28 cellular contexts compared by ENCODE assay signal in genomic region chr15:57348081-57348480, GRCh38.
"Had no signal": no experiment of that assay in that cellular context is flagged by ENCODE, and none has a peak within 500 bp of the region (broad histone marks: within the 10 kb centered on the region; RNA-seq: fewer than 3 reads in every experiment).

No MANE protein-coding gene starts in this region.

- H3K36me3 Mint-ChIP-seq: stimulated activated effector memory CD8-positive, alpha-beta T cell treated with anti-CD3 and anti-CD28 coated beads, Interleukin-12 subunit alpha, Interleukin-12 subunit beta, amount 100 ng/mL, for 72 hours; stimulated activated memory B cell treated with anti-CD40 and anti-IgM and Interleukin-4, amounts not matched to agents 10 μg/mL and 1 μg/mL and 100 μg/mL, for 72 hours; stimulated activated naive B cell treated with anti-CD40 and anti-IgM and Interleukin-4, amounts not matched to agents 10 μg/mL and 1 μg/mL and 100 μg/mL, for 72 hours; type B pancreatic cell had no signal

- H3K9me3 ChIP-seq: suprapubic skin, testis, thyroid gland, tibial artery, tibial nerve, transverse colon, upper lobe of left lung, upper lobe of right lung, uterus, vagina had no signal

- H3K27me3 ChIP-seq: stomach, suprapubic skin, testis, thyroid gland, tibial artery, tibial nerve, transverse colon, upper lobe of left lung, upper lobe of right lung, uterus, vagina had no signal

- H3K9me3 Mint-ChIP-seq: stimulated activated effector memory CD8-positive, alpha-beta T cell treated with anti-CD3 and anti-CD28 coated beads, Interleukin-12 subunit alpha, Interleukin-12 subunit beta, amount 100 ng/mL, for 72 hours; stimulated activated memory B cell treated with anti-CD40 and anti-IgM and Interleukin-4, amounts not matched to agents 10 μg/mL and 1 μg/mL and 100 μg/mL, for 72 hours; stimulated activated naive CD8-positive, alpha-beta T cell treated with anti-CD3 and anti-CD28 coated beads, Interleukin-15, amount 100 ng/mL, for 72 hours; stimulated activated naive CD8-positive, alpha-beta T cell treated with anti-CD3 and anti-CD28 coated beads, Interleukin-15, Interleukin-2, amounts not matched to agents 100 ng/mL and 50 ng/mL, for 24 hours; type B pancreatic cell had no signal

- H3K4me3 Mint-ChIP-seq: stimulated activated effector memory CD8-positive, alpha-beta T cell treated with anti-CD3 and anti-CD28 coated beads, Interleukin-12 subunit alpha, Interleukin-12 subunit beta, amount 100 ng/mL, for 72 hours; stimulated activated memory B cell treated with anti-CD40 and anti-IgM and Interleukin-4, amounts not matched to agents 10 μg/mL and 1 μg/mL and 100 μg/mL, for 72 hours; stimulated activated naive B cell treated with anti-CD40 and anti-IgM and Interleukin-4, amounts not matched to agents 10 μg/mL and 1 μg/mL and 100 μg/mL, for 72 hours; stimulated activated naive CD8-positive, alpha-beta T cell treated with anti-CD3 and anti-CD28 coated beads, Interleukin-15, amount 100 ng/mL, for 72 hours; stimulated activated naive CD8-positive, alpha-beta T cell treated with anti-CD3 and anti-CD28 coated beads, Interleukin-15, Interleukin-2, amounts not matched to agents 100 ng/mL and 50 ng/mL, for 24 hours; type B pancreatic cell had no signal

- DNase-seq: stimulated activated CD4-positive, alpha-beta T cell treated with anti-CD3 and anti-CD28 coated beads, Interleukin-2, amount 100 ng/mL, for 48 hours; stimulated activated CD4-positive, alpha-beta T cell treated with anti-CD3 and anti-CD28 coated beads, Interleukin-4, amount 100 ng/mL, for 1 hour; stimulated activated CD4-positive, alpha-beta T cell treated with anti-CD3 and anti-CD28 coated beads, Interleukin-4, amount 100 ng/mL, for 24 hours; stimulated activated CD4-positive, alpha-beta T cell treated with anti-CD3 and anti-CD28 coated beads, Interleukin-4, amount 100 ng/mL, for 4 hours; stimulated activated CD8-positive, alpha-beta memory T cell treated with anti-CD3 and anti-CD28 coated beads, Interleukin-4, amount 100 ng/mL, for 48 hours; stimulated activated naive B cell treated with anti-CD40 and anti-IgM and Interleukin-4, amounts not matched to agents 10 μg/mL and 1 μg/mL and 100 μg/mL, for 72 hours; stimulated activated naive CD4-positive, alpha-beta T cell; stimulated activated naive CD4-positive, alpha-beta T cell treated with Interleukin-2 at 50 U/mL for 16 hours; stimulated activated naive CD8-positive, alpha-beta T cell treated with anti-CD3 and anti-CD28 coated beads, Interleukin-15, amount 100 ng/mL, for 72 hours; stimulated activated naive CD8-positive, alpha-beta T cell treated with anti-CD3 and anti-CD28 coated beads, Interleukin-15, Interleukin-2, amounts not matched to agents 100 U/mL and 50 U/mL, for 24 hours; stomach; substantia nigra; testis; thyroid gland; tibial artery; transverse colon; trophoblast cell; upper lobe of left lung; upper lobe of right lung; uterus had no signal

- H3K4me1 ChIP-seq: suprapubic skin, testis, tibial artery, tibial nerve, transverse colon, upper lobe of left lung, upper lobe of right lung, uterus, vagina had no signal

- H3K27ac Mint-ChIP-seq: stimulated activated effector memory CD8-positive, alpha-beta T cell treated with anti-CD3 and anti-CD28 coated beads, Interleukin-12 subunit alpha, Interleukin-12 subunit beta, amount 100 ng/mL, for 72 hours; stimulated activated memory B cell treated with anti-CD40 and anti-IgM and Interleukin-4, amounts not matched to agents 10 μg/mL and 1 μg/mL and 100 μg/mL, for 72 hours; stimulated activated naive B cell treated with anti-CD40 and anti-IgM and Interleukin-4, amounts not matched to agents 10 μg/mL and 1 μg/mL and 100 μg/mL, for 72 hours; stimulated activated naive CD8-positive, alpha-beta T cell treated with anti-CD3 and anti-CD28 coated beads, Interleukin-15, Interleukin-2, amounts not matched to agents 100 ng/mL and 50 ng/mL, for 24 hours; type B pancreatic cell had no signal

- H3K27me3 Mint-ChIP-seq: stimulated activated naive B cell treated with anti-CD40 and anti-IgM and Interleukin-4, amounts not matched to agents 10 μg/mL and 1 μg/mL and 100 μg/mL, for 72 hours; stimulated activated naive CD8-positive, alpha-beta T cell treated with anti-CD3 and anti-CD28 coated beads, Interleukin-15, amount 100 ng/mL, for 72 hours; type B pancreatic cell had no signal

- H3K36me3 ChIP-seq: stomach, suprapubic skin, thoracic aorta, thyroid gland, tibial artery, tibial nerve, transverse colon, upper lobe of left lung, upper lobe of right lung, uterus, vagina had no signal

- H3K4me1 Mint-ChIP-seq: stimulated activated effector memory CD8-positive, alpha-beta T cell treated with anti-CD3 and anti-CD28 coated beads, Interleukin-12 subunit alpha, Interleukin-12 subunit beta, amount 100 ng/mL, for 72 hours; stimulated activated memory B cell treated with anti-CD40 and anti-IgM and Interleukin-4, amounts not matched to agents 10 μg/mL and 1 μg/mL and 100 μg/mL, for 72 hours; stimulated activated naive B cell treated with anti-CD40 and anti-IgM and Interleukin-4, amounts not matched to agents 10 μg/mL and 1 μg/mL and 100 μg/mL, for 72 hours; stimulated activated naive CD8-positive, alpha-beta T cell treated with anti-CD3 and anti-CD28 coated beads, Interleukin-15, amount 100 ng/mL, for 72 hours had no signal

- H3K27ac ChIP-seq: stomach, suprapubic skin, testis, thoracic aorta, thyroid gland, tibial artery, tibial nerve, transverse colon, upper lobe of left lung, upper lobe of right lung, uterus, vagina had no signal

- H3K4me3 ChIP-seq: stomach, suprapubic skin, testis, thoracic aorta, thyroid gland, tibial artery, tibial nerve, transverse colon, upper lobe of left lung, upper lobe of right lung, uterus, vagina had no signal

- ATAC-seq: stimulated activated effector memory CD8-positive, alpha-beta T cell treated with anti-CD3 and anti-CD28 coated beads, Interleukin-12 subunit alpha, Interleukin-12 subunit beta, amount 100 ng/mL, for 72 hours; stimulated activated memory B cell treated with anti-CD40 and anti-IgM and Interleukin-4, amounts not matched to agents 10 μg/mL and 1 μg/mL and 100 μg/mL, for 72 hours; stimulated activated naive B cell treated with anti-CD40 and anti-IgM and Interleukin-4, amounts not matched to agents 10 μg/mL and 1 μg/mL and 100 μg/mL, for 72 hours; stimulated activated naive CD8-positive, alpha-beta T cell treated with anti-CD3 and anti-CD28 coated beads, Interleukin-15, amount 100 ng/mL, for 72 hours; stimulated activated naive CD8-positive, alpha-beta T cell treated with anti-CD3 and anti-CD28 coated beads, Interleukin-15, Interleukin-2, amounts not matched to agents 100 U/mL and 50 U/mL, for 24 hours; upper lobe of right lung had no signal
